Comparison of ENCODE assay signal across 2 cellular contexts in genomic region chr11:107051332-107051731, GRCh38. TPM values are rescaled to one million over a fixed set of nuclear protein-coding genes. Genes with fewer than 3 reads are reported as not detected.
"Had no signal": no experiment of that assay in that cellular context is flagged by ENCODE, and none has a peak within 500 bp of the region (broad histone marks: within the 10 kb centered on the region; RNA-seq: fewer than 3 reads in every experiment).

No MANE protein-coding gene starts in this region.

RNA-seq across cellular contexts. Expression of gene GUCY1A2, which starts 33.1 kb away (rescaled TPM):
- total RNA-seq: HT-29 had no signal
- polyA plus RNA-seq: IgD-negative memory B cell had no signal
